In genomic region chrX:154630949-154631348, GRCh38 we compare ENCODE assay signal across 11 cellular contexts. TPM values are rescaled to one million over a fixed set of nuclear protein-coding genes. Genes with fewer than 3 reads are reported as not detected.
"Had no signal": no experiment of that assay in that cellular context is flagged by ENCODE, and none has a peak within 500 bp of the region (broad histone marks: within the 10 kb centered on the region; RNA-seq: fewer than 3 reads in every experiment).

No MANE protein-coding gene starts in this region.

RNA-seq across cellular contexts. Expression of gene CTAG1B, which starts 11.9 kb away (rescaled TPM):
- total RNA-seq: OCI-LY7, PC-3, PC-9, Peyer's patch, Right ventricle myocardium inferior, Right ventricle myocardium superior, RPMI7951, SJCRH30, SJSA1, SK-MEL-5 had no signal
- polyA plus RNA-seq: SK-N-SH had no signal

RNA-seq across cellular contexts. Expression of gene CTAG2, which starts 22.4 kb away (rescaled TPM):
- total RNA-seq: OCI-LY7, PC-3, PC-9, Peyer's patch, Right ventricle myocardium inferior, Right ventricle myocardium superior, RPMI7951, SJSA1 had no signal

RNA-seq across cellular contexts. Expression of gene CTAG1A, which starts 46.0 kb away (rescaled TPM):
- total RNA-seq: OCI-LY7, PC-3, PC-9, Peyer's patch, Right ventricle myocardium inferior, Right ventricle myocardium superior, RPMI7951, SJCRH30, SJSA1, SK-MEL-5 had no signal
- polyA plus RNA-seq: SK-N-SH had no signal
